1 cellular context compared by ENCODE assay signal in genomic region chr6:136429681-136430080, GRCh38.
TF ChIP-seq lines count a peak whose summit lies in the region.

No MANE protein-coding gene starts in this region.

TF ChIP-seq in HEK293, 187 proteins besides CTCF, POLR2A, EP300 and RAD21 (continued from another document):
- TF ChIP-seq ZSCAN5A (tag by site-specific recombination; IDR thresholded peaks at IDR 0.05) (no peak), ZNF223 (tag by site-specific recombination; IDR thresholded peaks at IDR 0.05) (no peak)
